Comparison of ENCODE assay signal across 8 cellular contexts in genomic region chr6:75205776-75206334, GRCh38. TPM values are rescaled to one million over a fixed set of nuclear protein-coding genes. Genes with fewer than 3 reads are reported as not detected.
A peak's percentile ranks its signal among the peaks of the same experiment; 100 is the strongest.
DNase-seq lines count a peak whose midpoint lies in the region; ATAC-seq and TF ChIP-seq lines count a peak whose summit lies in the region.

TSS of gene COL12A1 (minus strand) at chr6:75206053. CDS start at chr6:75202792, 3,261 bp downstream.

- H3K36me3 Mint-ChIP-seq in progenitor cell of endocrine pancreas (ENCODE audit: insufficient read depth) = no peaks in the 10 kb centered on the region

- H3K9me3 Mint-ChIP-seq in progenitor cell of endocrine pancreas (ENCODE audit: low read depth) = no peaks in the 10 kb centered on the region

- H3K4me3 Mint-ChIP-seq in progenitor cell of endocrine pancreas (ENCODE audit: low read depth) = peak within 1 kb of the TSS; percentile 67

- TF ChIP-seq CTCF in progenitor cell of endocrine pancreas (IDR thresholded peaks at IDR 0.05; ENCODE audit: unreplicated experiment) = peak; percentile 23

- intact Hi-C loops in left ventricle myocardium superior (cut with micrococcal nuclease) = no loop called here

- DNase-seq in NCI-H1092 treated with DMSO at 0.1 percent for 48 hours (lab: John Stamatoyannopoulos, UW) (peak; percentile 48), NCI-H1092 (lab: John Stamatoyannopoulos, UW) (no peak), NCI-H1105 treated with DMSO at 0.1 percent for 48 hours (lab: John Stamatoyannopoulos, UW) (peak; percentile 67), amniotic stem cell (lab: John Stamatoyannopoulos, UW) (peak; percentile 94), left ventricle myocardium superior (peak; percentile 94), progenitor cell of endocrine pancreas (ENCODE audit: low spot score, unreplicated experiment) (peak; percentile 35), NCI-H187 treated with DMSO at 0.1 percent for 48 hours (lab: John Stamatoyannopoulos, UW) (no peak)

- H3K27ac Mint-ChIP-seq in progenitor cell of endocrine pancreas = peak within 1 kb of the TSS; percentile 23

- H3K27me3 Mint-ChIP-seq in progenitor cell of endocrine pancreas = peaks cover 83% of the 10 kb centered on the region

- ATAC-seq in left ventricle myocardium superior = peak; percentile 75
- no peak for ATAC-seq in HG03039 (IDR thresholded peaks at IDR 0.05; ENCODE audit: unreplicated experiment)

- H3K4me1 Mint-ChIP-seq in progenitor cell of endocrine pancreas (ENCODE audit: low read depth) = peaks cover 45% of the 10 kb centered on the region

RNA-seq across cellular contexts. Expression of gene COL12A1, which starts in this region (rescaled TPM):
- 9.5 TPM for total RNA-seq in left ventricle myocardium superior
- 2.0 and 3.8 TPM in 2 replicates for total RNA-seq in progenitor cell of endocrine pancreas

Comparison
In these comparisons a context has a peak if more than half of its experiments do, and no peak if none do; other contexts are left out.
1. DNase-seq: peak in NCI-H1092 treated with DMSO at 0.1 percent for 48 hours (single experiment), NCI-H1105 treated with DMSO at 0.1 percent for 48 hours (single experiment), amniotic stem cell (single experiment), left ventricle myocardium superior (single experiment) and progenitor cell of endocrine pancreas (single experiment); none in NCI-H1092 (single experiment) and NCI-H187 treated with DMSO at 0.1 percent for 48 hours (single experiment).